Comparison of ENCODE assay signal across 29 cellular contexts in the genomic region with DNA sequence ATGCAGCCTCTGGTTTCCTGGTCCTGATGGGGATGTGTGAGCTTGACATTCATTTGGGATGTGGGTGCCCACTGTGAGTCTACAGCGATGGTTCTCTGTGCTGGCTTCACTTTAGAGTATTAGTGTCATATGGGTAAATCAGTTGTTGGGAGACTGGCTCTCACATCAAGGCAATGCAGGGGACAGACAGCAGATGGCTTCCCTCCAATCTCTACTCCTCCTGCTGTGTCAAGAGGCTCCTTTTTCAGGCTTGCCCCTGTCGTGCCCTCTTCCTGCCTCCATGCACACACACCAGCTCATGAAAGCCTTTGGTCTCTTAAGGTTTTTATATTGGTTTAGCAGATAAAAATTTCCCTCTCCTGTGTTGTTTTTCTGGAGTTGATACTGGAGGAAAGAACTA.
DNase-seq lines count a peak whose midpoint lies in the region; ATAC-seq, FAIRE-seq and TF ChIP-seq lines count a peak whose summit lies in the region.
"Had no signal": no experiment of that assay in that cellular context is flagged by ENCODE, and none has a peak within 500 bp of the region (broad histone marks: within the 10 kb centered on the region; RNA-seq: fewer than 3 reads in every experiment).

No MANE protein-coding gene starts in this region.

- H3F3A ChIP-seq in SK-N-SH (replicated peaks; ENCODE audit: insufficient read depth) = no peaks in the 10 kb centered on the region

- H3K9me2 ChIP-seq in SK-N-SH = no peaks in the 10 kb centered on the region

- DNase-seq in A673 (ENCODE audit: low spot score) (peak; percentile 88), HT1080 (ENCODE audit: low read depth) (peak; percentile 8), NCI-H2171 treated with DMSO at 0.1 percent for 48 hours (lab: John Stamatoyannopoulos, UW) (peak; percentile 96), bronchial epithelial cell (ENCODE audit: low read depth) (no peak), dedifferentiated amniotic fluid mesenchymal stem cell (ENCODE audit: extremely low spot score) (no peak), SK-N-SH (no peak)
- DNase-seq: activated CD4-positive, alpha-beta T cell treated with anti-CD3 and anti-CD28 coated beads for 36 hours; activated naive CD4-positive, alpha-beta T cell treated with Interleukin-2 at 50 U/mL for 16 hours; activated T-cell treated with anti-CD3 and anti-CD28 coated beads, Interleukin-2, amount 50 U/mL, for 24 hours; BE2C; COR-L47; lower lobe of right lung; mucosa of descending colon; NCI-H1436; stimulated activated CD4-positive, alpha-beta T cell treated with anti-CD3 and anti-CD28 coated beads, Interleukin-15, amount 100 ng/mL, for 24 hours; stimulated activated naive CD8-positive, alpha-beta T cell treated with anti-CD3 and anti-CD28 coated beads, Interleukin-15, Interleukin-2, amounts not matched to agents 100 U/mL and 50 U/mL, for 24 hours; T-helper 1 cell had no signal

- TF ChIP-seq EP300 in SK-N-SH (IDR thresholded peaks at IDR 0.05; ENCODE audit: borderline replicate concordance in 1 of 2, low read depth in 1 of 2, low read length in 1 of 2) = no peak

- H3K4me2 ChIP-seq in SK-N-SH = no peak overlapping the region

- H3K27ac ChIP-seq in A673 (ENCODE audit: low read depth, low read length, poor library complexity, severe bottlenecking) (peak overlapping the region; percentile 96), SK-N-SH (ENCODE audit: low read depth in 2 of 2, low read length in 1 of 2) (no peak overlapping the region)
- H3K27ac ChIP-seq: coronary artery, gastroesophageal sphincter, lower lobe of right lung, parathyroid adenoma, SJSA1, thoracic aorta had no signal

- no peak for ATAC-seq in GM19351 (IDR thresholded peaks at IDR 0.05; ENCODE audit: unreplicated experiment)
- no peak for ATAC-seq in HG02970 (IDR thresholded peaks at IDR 0.05; ENCODE audit: low FRiP score, unreplicated experiment)
- ATAC-seq: activated CD4-positive, alpha-beta T cell treated with anti-CD3 and anti-CD28 coated beads for 36 hours; gastroesophageal sphincter; HCT116; lower lobe of right lung; mucosa of descending colon; sciatic nerve; stimulated activated naive CD8-positive, alpha-beta T cell treated with anti-CD3 and anti-CD28 coated beads, Interleukin-15, Interleukin-2, amounts not matched to agents 100 U/mL and 50 U/mL, for 24 hours had no signal

- no peak for TF ChIP-seq RAD21 in SK-N-SH (IDR thresholded peaks at IDR 0.05; ENCODE audit: low read length)

- H3K79me2 ChIP-seq in SK-N-SH (ENCODE audit: insufficient read depth) = no peaks in the 10 kb centered on the region
- H3K79me2 ChIP-seq: parathyroid adenoma had no signal

- FAIRE-seq in bronchial epithelial cell (lab: Jason Lieb, UNC) = peak; percentile 43
- FAIRE-seq: keratinocyte, RCC 7860, TTC549 had no signal

- no peak overlapping the region for H2AFZ ChIP-seq in SK-N-SH (ENCODE audit: low read depth)
- H2AFZ ChIP-seq: parathyroid adenoma had no signal

- no peaks in the 10 kb centered on the region for H4K20me1 ChIP-seq in SK-N-SH (ENCODE audit: insufficient read depth)

- H3K9me3 ChIP-seq in A673 (ENCODE audit: low read depth, low read length, poor library complexity, severe bottlenecking) (no peaks in the 10 kb centered on the region), SK-N-SH (no peaks in the 10 kb centered on the region)
- H3K9me3 ChIP-seq: BE2C, gastroesophageal sphincter, lower lobe of right lung, mucosa of descending colon, SJSA1, thoracic aorta had no signal

- intact Hi-C loops in A673 (cut with micrococcal nuclease; ENCODE audit: unreplicated experiment) = loop anchor here (5.0 kb wide), 1 partner anchor 393 kb away; no protein-coding TSS in a partner anchor

- no peak overlapping the region for H3K9ac ChIP-seq in SK-N-SH
- H3K9ac ChIP-seq: parathyroid adenoma had no signal

- POLR2A ChIA-PET in A673 (lab: Charles Lee; ENCODE audit: low non-redundant PET) (interaction anchor here (0.5 to 0.6 kb wide), 2 partner anchors 11 to 23 kb away, joined by 3 read pairs; no protein-coding TSS in a partner anchor), SK-N-SH (lab: Yijun Ruan, JAX) (no interaction called here)

- H3K4me1 ChIP-seq in A673 (ENCODE audit: insufficient read depth, low read length, poor library complexity, severe bottlenecking) = peaks cover 68% of the 10 kb centered on the region
- H3K4me1 ChIP-seq in SK-N-SH (ENCODE audit: control insufficient read depth in 1 of 2, insufficient read depth in 2 of 2, low read depth in 1 of 2, low read length in 1 of 2) = no peaks in the 10 kb centered on the region; a peak in 1 of 4 replicates
- H3K4me1 ChIP-seq: BE2C, gastroesophageal sphincter, lower lobe of right lung, parathyroid adenoma had no signal

- H3K27me3 ChIP-seq in A673 (replicated peaks; ENCODE audit: insufficient read depth, low read depth, low read length, poor library complexity) = no peaks in the 10 kb centered on the region
- no peaks in the 10 kb centered on the region for H3K27me3 ChIP-seq in bronchial epithelial cell (ENCODE audit: control insufficient read depth, insufficient read depth, low read length)
- no peaks in the 10 kb centered on the region; the same call in 1 of the 2 replicates for H3K27me3 ChIP-seq in SK-N-SH (ENCODE audit: insufficient read depth)
- H3K27me3 ChIP-seq: BE2C, gastroesophageal sphincter, SJSA1 had no signal

- 7% methylated on average over 2 of the region's 2 CpGs for WGBS in SK-N-SH (ENCODE audit: low lambda C conversion rate)

- no peak overlapping the region for H3K4me3 ChIP-seq in A673 (ENCODE audit: low read depth, low read length, poor library complexity, severe bottlenecking)
- no peak overlapping the region for H3K4me3 ChIP-seq in bronchial epithelial cell (ENCODE audit: low read depth, low read length)
- no peak overlapping the region for H3K4me3 ChIP-seq in SK-N-SH (ENCODE audit: low read depth in 2 of 2, low read length in 1 of 2)
- H3K4me3 ChIP-seq: coronary artery, gastroesophageal sphincter, lower lobe of right lung, mucosa of descending colon, SJSA1, thoracic aorta had no signal

- CTCF ChIA-PET in A673 (lab: Charles Lee) = interaction anchor here (0.7 to 1.7 kb wide), 2 partner anchors 133 to 599 kb away, joined by 3 to 5 read pairs; no protein-coding TSS in a partner anchor
- CTCF ChIA-PET in SK-N-SH (lab: Yijun Ruan, JAX) = interaction anchor here (1.0 to 1.3 kb wide), 2 partner anchors 16 to 393 kb away, joined by 3 to 4 read pairs; no protein-coding TSS in a partner anchor

- BruUV-seq in A673 (replicated peaks; lab: Mats Ljungman, UMichigan) = no TSS peak

- TF ChIP-seq CTCF in A673 (conservative IDR thresholded peaks at IDR 0.05; ENCODE audit: low read depth, low read length) (peak; percentile 45), bronchial epithelial cell (IDR thresholded peaks at IDR 0.05; ENCODE audit: insufficient read depth, low read length, severe bottlenecking) (no peak), SK-N-SH (IDR thresholded peaks at IDR 0.05) (no peak)

- H3K36me3 ChIP-seq in A673 (ENCODE audit: insufficient read depth, low read length, poor library complexity, severe bottlenecking) (no peaks in the 10 kb centered on the region), bronchial epithelial cell (ENCODE audit: control insufficient read depth, insufficient read depth, low read length) (no peaks in the 10 kb centered on the region), SK-N-SH (replicated peaks in 1 of 2; ENCODE audit: control insufficient read depth in 1 of 2, insufficient read depth in 2 of 2, low read length in 1 of 2) (no peaks in the 10 kb centered on the region)
- H3K36me3 ChIP-seq: BE2C, gastroesophageal sphincter, lower lobe of right lung, SJSA1, thoracic aorta had no signal

TF ChIP-seq in SK-N-SH, 30 proteins besides CTCF, POLR2A, EP300 and RAD21 (continues in another document):
- TF ChIP-seq GABPA (IDR thresholded peaks at IDR 0.05; ENCODE audit: low read depth) (no peak), NFIC (IDR thresholded peaks at IDR 0.05; ENCODE audit: borderline replicate concordance) (no peak), TAF1 (IDR thresholded peaks at IDR 0.05; ENCODE audit: borderline replicate concordance, low read depth, low read length) (no peak), EZH2phosphoT487 (IDR thresholded peaks at IDR 0.05; ENCODE audit: borderline replicate concordance, low read depth) (no peak), SIN3A (IDR thresholded peaks at IDR 0.05; ENCODE audit: borderline replicate concordance, low read depth, low read length) (no peak), GATA2 (CRISPR knock-in tag; IDR thresholded peaks at IDR 0.05) (no peak), FOXM1 (IDR thresholded peaks at IDR 0.05; ENCODE audit: low read depth) (no peak), NRF1 (IDR thresholded peaks at IDR 0.05; ENCODE audit: low read depth, low read length) (no peak)
- TF ChIP-seq, protein P1, sequence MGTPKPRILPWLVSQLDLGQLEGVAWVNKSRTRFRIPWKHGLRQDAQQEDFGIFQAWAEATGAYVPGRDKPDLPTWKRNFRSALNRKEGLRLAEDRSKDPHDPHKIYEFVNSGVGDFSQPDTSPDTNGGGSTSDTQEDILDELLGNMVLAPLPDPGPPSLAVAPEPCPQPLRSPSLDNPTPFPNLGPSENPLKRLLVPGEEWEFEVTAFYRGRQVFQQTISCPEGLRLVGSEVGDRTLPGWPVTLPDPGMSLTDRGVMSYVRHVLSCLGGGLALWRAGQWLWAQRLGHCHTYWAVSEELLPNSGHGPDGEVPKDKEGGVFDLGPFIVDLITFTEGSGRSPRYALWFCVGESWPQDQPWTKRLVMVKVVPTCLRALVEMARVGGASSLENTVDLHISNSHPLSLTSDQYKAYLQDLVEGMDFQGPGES (IDR thresholded peaks at IDR 0.05; ENCODE audit: low read depth, low read length) = no peak

Comparison
In these comparisons a context has a peak if more than half of its experiments do, and no peak if none do; other contexts are left out.
1. DNase-seq: peak in A673 (single experiment), HT1080 (single experiment) and NCI-H2171 treated with DMSO at 0.1 percent for 48 hours (single experiment); none in bronchial epithelial cell (single experiment), dedifferentiated amniotic fluid mesenchymal stem cell (single experiment) and SK-N-SH (single experiment).